Comparison of ENCODE assay signal across 19 cellular contexts in genomic region chr1:112133487-112133886, GRCh38.
DNase-seq lines count a peak whose midpoint lies in the region; ATAC-seq, FAIRE-seq and TF ChIP-seq lines count a peak whose summit lies in the region.
"Had no signal": no experiment of that assay in that cellular context is flagged by ENCODE, and none has a peak within 500 bp of the region (broad histone marks: within the 10 kb centered on the region; RNA-seq: fewer than 3 reads in every experiment).

No MANE protein-coding gene starts in this region.

- no peak for TF ChIP-seq CTCF in GM23338 (conservative IDR thresholded peaks at IDR 0.05; ENCODE audit: low read depth in 2 of 2)
- TF ChIP-seq CTCF in HEK293 (tag by site-specific recombination; IDR thresholded peaks at IDR 0.05): no peak
- no peak for TF ChIP-seq CTCF in GM12878 (IDR thresholded peaks at IDR 0.05 in 2 of 3, conservative IDR thresholded peaks at IDR 0.05 in 1 of 3; ENCODE audit: control insufficient read depth in 2 of 3, extremely low read depth in 1 of 3, insufficient read depth in 1 of 3, low read depth in 3 of 3, low read length in 3 of 3)
- no peak for TF ChIP-seq CTCF in glutamatergic neuron (IDR thresholded peaks at IDR 0.05; ENCODE audit: partially characterized antibody, unreplicated experiment)

- peaks cover 7% of the 10 kb centered on the region; the same call in 1 of the 2 replicates for H3K9me2 ChIP-seq in GM23338 (ENCODE audit: insufficient read depth)

- H3K4me3 ChIP-seq in GM23338: no peak overlapping the region
- no peak overlapping the region for H3K4me3 ChIP-seq in HEK293 (ENCODE audit: low read depth, low read length)
- H3K4me3 ChIP-seq in GM12878: no peak overlapping the region

- no peaks in the 10 kb centered on the region for H3K9me3 Mint-ChIP-seq in GM23338
- H3K9me3 Mint-ChIP-seq in activated CD4-positive, alpha-beta T cell treated with anti-CD3 and anti-CD28 coated beads for 36 hours (ENCODE audit: low read depth): no peaks in the 10 kb centered on the region
- H3K9me3 Mint-ChIP-seq in glutamatergic neuron (ENCODE audit: unreplicated experiment): peaks cover 2% of the 10 kb centered on the region

- H3F3A ChIP-seq in GM23338 (replicated peaks; ENCODE audit: low read depth): no peaks in the 10 kb centered on the region

- CTCF ChIA-PET in HEK293 (lab: Yijun Ruan, JAX): no interaction called here
- CTCF ChIA-PET in GM12878 (lab: Yijun Ruan, JAX): no interaction called here
- CTCF ChIA-PET in activated CD4-positive, alpha-beta T cell treated with anti-CD3 and anti-CD28 coated beads for 36 hours (lab: Charles Lee): interaction anchor here (0.6 to 0.7 kb wide), 3 partner anchors 31 to 305 kb away, joined by 3 read pairs; no protein-coding TSS in a partner anchor

- no peak overlapping the region for H3K27ac ChIP-seq in GM23338 (ENCODE audit: low read depth)
- H3K27ac ChIP-seq in HEK293 (ENCODE audit: extremely low read depth, low read depth, low read length): no peak overlapping the region
- no peak overlapping the region for H3K27ac ChIP-seq in GM12878 (ENCODE audit: control insufficient read depth, insufficient read depth)

- RAD21 ChIA-PET in GM12878 (lab: Charles Lee; ENCODE audit: unreplicated experiment): no interaction called here

- TF ChIP-seq EP300 in GM12878 (IDR thresholded peaks at IDR 0.05; ENCODE audit: borderline replicate concordance in 1 of 2, control insufficient read depth in 1 of 2, low read depth in 2 of 2, low read length in 2 of 2): no peak

- H3K9me3 ChIP-seq in HEK293 (ENCODE audit: control insufficient read depth, insufficient read depth, low read depth, low read length) (no peaks in the 10 kb centered on the region), GM12878 (replicated peaks; ENCODE audit: control insufficient read depth, insufficient read depth, low read length) (no peaks in the 10 kb centered on the region)

- TF ChIP-seq RAD21 in GM12878 (IDR thresholded peaks at IDR 0.05; ENCODE audit: insufficient read depth, low read depth, low read length): no peak

- H3K4me1 ChIP-seq in GM23338 (ENCODE audit: insufficient read depth) (no peaks in the 10 kb centered on the region), HEK293 (ENCODE audit: control insufficient read depth, insufficient read depth, low read length) (no peaks in the 10 kb centered on the region), GM12878 (ENCODE audit: control insufficient read depth, insufficient read depth, low read length) (no peaks in the 10 kb centered on the region)

- H2AFZ ChIP-seq in GM23338: no peak overlapping the region
- H2AFZ ChIP-seq in GM12878 (ENCODE audit: control insufficient read depth, low read depth, low read length): no peak overlapping the region

- H3K9ac ChIP-seq in GM12878 (ENCODE audit: control insufficient read depth, insufficient read depth, low read length): no peak overlapping the region

- intact Hi-C loops in GM12878 (cut with micrococcal nuclease; ENCODE audit: unreplicated experiment): no loop called here
- intact Hi-C loops in activated CD4-positive, alpha-beta T cell treated with anti-CD3 and anti-CD28 coated beads for 36 hours (cut with DNase I, micrococcal nuclease): no loop called here

- SMC1A ChIA-PET in GM12878 (lab: Charles Lee; ENCODE audit: uncharacterized antibody, unreplicated experiment): no interaction called here

- in situ Hi-C loops in GM12878 (cut with MboI): no loop called here

- no peak for TF ChIP-seq POLR2A in GM12878 (IDR thresholded peaks at IDR 0.05; ENCODE audit: low read depth, low read length)

- H3K4me2 ChIP-seq in GM23338 (no peak overlapping the region), GM12878 (ENCODE audit: control insufficient read depth, insufficient read depth) (no peak overlapping the region)

- H4K20me1 ChIP-seq in GM23338 (replicated peaks; ENCODE audit: insufficient read depth): no peaks in the 10 kb centered on the region
- no peaks in the 10 kb centered on the region for H4K20me1 ChIP-seq in GM12878 (ENCODE audit: control insufficient read depth, insufficient read depth)

- peaks cover 3% of the 10 kb centered on the region for H3K27me3 Mint-ChIP-seq in GM23338 (ENCODE audit: insufficient read depth, low read depth, poor library complexity)
- peaks cover 20% of the 10 kb centered on the region for H3K27me3 Mint-ChIP-seq in activated CD4-positive, alpha-beta T cell treated with anti-CD3 and anti-CD28 coated beads for 36 hours
- H3K27me3 Mint-ChIP-seq in glutamatergic neuron (ENCODE audit: unreplicated experiment): peaks cover 4% of the 10 kb centered on the region

- H3K36me3 Mint-ChIP-seq in GM23338 (ENCODE audit: low read depth): no peaks in the 10 kb centered on the region
- H3K36me3 Mint-ChIP-seq in activated CD4-positive, alpha-beta T cell treated with anti-CD3 and anti-CD28 coated beads for 36 hours (ENCODE audit: low read depth): no peaks in the 10 kb centered on the region
- no peaks in the 10 kb centered on the region for H3K36me3 Mint-ChIP-seq in glutamatergic neuron (ENCODE audit: unreplicated experiment)
- H3K36me3 Mint-ChIP-seq: CD4-positive, alpha-beta memory T cell had no signal

- H3K27me3 ChIP-seq in GM23338 (ENCODE audit: insufficient read depth): no peaks in the 10 kb centered on the region
- no peaks in the 10 kb centered on the region for H3K27me3 ChIP-seq in GM12878 (replicated peaks in 1 of 2; ENCODE audit: control insufficient read depth in 2 of 2, insufficient read depth in 2 of 2, low read length in 1 of 2)

- DNase-seq in GM23338 (ENCODE audit: low spot score) (peak; percentile 5), GM12878 (ENCODE audit: low read depth, low spot score) (no peak), left kidney (ENCODE audit: low read depth, low spot score) (peak; percentile 6), glutamatergic neuron (no peak), cortex of kidney (lab: John Stamatoyannopoulos, UW) (no peak)
- DNase-seq in activated CD4-positive, alpha-beta T cell treated with anti-CD3 and anti-CD28 coated beads for 36 hours: no peak
- DNase-seq: C1 segment of cervical spinal cord; Calu3; CD4-positive, alpha-beta memory T cell; COR-L47; DMS53; DMS79 treated with DMSO at 0.1 percent for 48 hours; GF-D8; H7; HCEC 1CT; HFFc6 had no signal

- BruUV-seq in GM12878 (replicated peaks; lab: Mats Ljungman, UMichigan): no TSS peak

- H3K36me3 ChIP-seq in GM23338 (ENCODE audit: insufficient read depth): no peaks in the 10 kb centered on the region
- no peaks in the 10 kb centered on the region for H3K36me3 ChIP-seq in HEK293 (ENCODE audit: control insufficient read depth in 2 of 2, insufficient read depth in 1 of 2, low read length in 2 of 2)
- no peaks in the 10 kb centered on the region for H3K36me3 ChIP-seq in GM12878 (ENCODE audit: control insufficient read depth in 2 of 2, insufficient read depth in 2 of 2, low read length in 1 of 2)

- ATAC-seq in GM23338: no peak; the same call in 2 of the 3 replicates
- no peak for ATAC-seq in GM12878
- ATAC-seq in activated CD4-positive, alpha-beta T cell treated with anti-CD3 and anti-CD28 coated beads for 36 hours: no peak

- H3K27ac Mint-ChIP-seq in GM23338 (no peak overlapping the region), glutamatergic neuron (ENCODE audit: unreplicated experiment) (no peak overlapping the region)
- no peak overlapping the region for H3K27ac Mint-ChIP-seq in activated CD4-positive, alpha-beta T cell treated with anti-CD3 and anti-CD28 coated beads for 36 hours
- H3K27ac Mint-ChIP-seq: CD4-positive, alpha-beta memory T cell; HFFc6 had no signal

- H3K79me2 ChIP-seq in GM23338 (replicated peaks; ENCODE audit: insufficient read depth) (no peaks in the 10 kb centered on the region), GM12878 (ENCODE audit: control insufficient read depth, insufficient read depth, low read length) (no peaks in the 10 kb centered on the region)

- H3K4me1 Mint-ChIP-seq in GM23338 (no peaks in the 10 kb centered on the region), glutamatergic neuron (ENCODE audit: low read depth, unreplicated experiment) (no peaks in the 10 kb centered on the region)
- H3K4me1 Mint-ChIP-seq in activated CD4-positive, alpha-beta T cell treated with anti-CD3 and anti-CD28 coated beads for 36 hours: no peaks in the 10 kb centered on the region
- H3K4me1 Mint-ChIP-seq: CD4-positive, alpha-beta memory T cell had no signal

- 63% methylated on average over 1 of the region's 1 CpG for WGBS in GM12878 (ENCODE audit: insufficient coverage, insufficient replicate concordance, low lambda C conversion rate, missing lambda C conversion rate)

- FAIRE-seq in GM12878 (lab: Jason Lieb, UNC): no peak
- FAIRE-seq: GM12892, H1 had no signal

- POLR2A ChIA-PET in HEK293 (lab: Yijun Ruan, JAX): no interaction called here
- POLR2A ChIA-PET in GM12878 (lab: Charles Lee): no interaction called here
- POLR2A ChIA-PET in activated CD4-positive, alpha-beta T cell treated with anti-CD3 and anti-CD28 coated beads for 36 hours (lab: Charles Lee): no interaction called here

- H3K4me3 Mint-ChIP-seq in GM23338 (no peak overlapping the region), glutamatergic neuron (ENCODE audit: unreplicated experiment) (no peak overlapping the region)
- no peak overlapping the region for H3K4me3 Mint-ChIP-seq in activated CD4-positive, alpha-beta T cell treated with anti-CD3 and anti-CD28 coated beads for 36 hours
- H3K4me3 Mint-ChIP-seq: CD4-positive, alpha-beta memory T cell; HFFc6 had no signal

TF ChIP-seq in GM12878, 131 proteins besides CTCF, POLR2A, EP300 and RAD21 (continues in another document):
- TF ChIP-seq REST (IDR thresholded peaks at IDR 0.05; ENCODE audit: low read depth, low read length): peak; percentile 36; the same call in 1 of the 2 replicates

Comparison
In these comparisons a context has a peak if more than half of its experiments do, and no peak if none do; other contexts are left out.
1. DNase-seq: peak in GM23338 (single experiment) and left kidney (single experiment); none in GM12878 (single experiment), activated CD4-positive, alpha-beta T cell treated with anti-CD3 and anti-CD28 coated beads for 36 hours (single experiment), glutamatergic neuron (single experiment) and cortex of kidney (single experiment).